In genomic region chr19:18895828-18896341, GRCh38 we compare ENCODE assay signal across 8 cellular contexts. TPM values are rescaled to one million over a fixed set of nuclear protein-coding genes. Genes with fewer than 3 reads are reported as not detected.
DNase-seq lines count a peak whose midpoint lies in the region; ATAC-seq and TF ChIP-seq lines count a peak whose summit lies in the region.

TSS of gene CERS1 (minus strand) at chr19:18896158. CDS start at chr19:18896072, 86 bp downstream.

- no peaks in the 10 kb centered on the region for H3K9me3 ChIP-seq in HCT116 (ENCODE audit: control insufficient read depth in 1 of 2, insufficient read depth in 1 of 2, low read depth in 1 of 2, low read length in 2 of 2)
- H3K9me3 ChIP-seq in iPS-18c (ENCODE audit: control insufficient read depth, insufficient read depth, low read length) = no peaks in the 10 kb centered on the region
- H3K9me3 ChIP-seq in subcutaneous abdominal adipose tissue (ENCODE audit: control insufficient read depth in 5 of 5, low read length in 5 of 5) = peaks cover 0 to 2% (median 0%) of the 10 kb centered on the region in 5 donors

- H3K4me1 Mint-ChIP-seq in activated naive CD8-positive, alpha-beta T cell treated with anti-CD3 and anti-CD28 coated beads, Interleukin-2, amount 50 U/mL, for 24 hours = peaks cover 6% of the 10 kb centered on the region

- TF ChIP-seq CTCF in AG04449 (IDR thresholded peaks at IDR 0.05; ENCODE audit: insufficient read depth, low read length, missing control alignments) = no peak
- no peak for TF ChIP-seq CTCF in HCT116 (IDR thresholded peaks at IDR 0.05 in 2 of 3, conservative IDR thresholded peaks at IDR 0.05 in 1 of 3; ENCODE audit: borderline replicate concordance in 1 of 3, insufficient read depth in 1 of 3, low read depth in 2 of 3, low read length in 2 of 3)

- H3K4me2 ChIP-seq in HCT116 (ENCODE audit: low read length) = peak within 1 kb of the TSS; percentile 74

- H3K36me3 ChIP-seq in HCT116 (ENCODE audit: control insufficient read depth in 1 of 2, insufficient read depth in 2 of 2, low read length in 2 of 2) (peaks cover 0 to 3% of the 10 kb centered on the region in 2 experiments; a peak in 1 of 4 replicates), subcutaneous abdominal adipose tissue (ENCODE audit: control insufficient read depth in 5 of 5, insufficient read depth in 5 of 5, low read length in 5 of 5) (peaks cover 0 to 24% (median 22%) of the 10 kb centered on the region in 5 donors)

- POLR2A ChIA-PET in AG04449 (lab: Yijun Ruan, JAX) (no interaction called here), HCT116 (lab: Charles Lee) (no interaction called here)

- no peaks in the 10 kb centered on the region for H3K9me2 ChIP-seq in HCT116 (ENCODE audit: insufficient read depth)

- H3K79me2 ChIP-seq in HCT116 (ENCODE audit: insufficient read depth, low read length) = no peaks in the 10 kb centered on the region

- H3K9me3 Mint-ChIP-seq in activated naive CD8-positive, alpha-beta T cell treated with anti-CD3 and anti-CD28 coated beads, Interleukin-2, amount 50 U/mL, for 24 hours = no peaks in the 10 kb centered on the region

- H3K9ac ChIP-seq in HCT116 (ENCODE audit: low read length) (peak within 1 kb of the TSS; percentile 50), subcutaneous abdominal adipose tissue (ENCODE audit: low read length in 5 of 5) (no peak within 1 kb of the TSS)

- H4K20me1 ChIP-seq in HCT116 (ENCODE audit: insufficient read depth) = no peaks in the 10 kb centered on the region

- peak within 1 kb of the TSS; percentile 49 for H3K4me3 ChIP-seq in AG04449 (ENCODE audit: low read depth, low read length)
- peak within 1 kb of the TSS; percentile 35 to 56 for H3K4me3 ChIP-seq in HCT116 (replicated peaks in 1 of 2; ENCODE audit: low read depth in 1 of 2, low read length in 2 of 2)
- H3K4me3 ChIP-seq in iPS-18c (ENCODE audit: insufficient read depth, low read depth, low read length) = peak within 1 kb of the TSS; percentile 84
- peak within 1 kb of the TSS in 4 of 5 donors; percentile 26 to 65 (median 41) for H3K4me3 ChIP-seq in subcutaneous abdominal adipose tissue (ENCODE audit: low read depth in 1 of 5, low read length in 5 of 5)

- H3K27ac ChIP-seq in HCT116 (ENCODE audit: low read depth, low read length) = peak within 1 kb of the TSS; percentile 40; the same call in 1 of the 2 replicates
- no peak within 1 kb of the TSS for H3K27ac ChIP-seq in subcutaneous abdominal adipose tissue (ENCODE audit: low read depth, low read length)

- H3K27ac Mint-ChIP-seq in activated naive CD8-positive, alpha-beta T cell treated with anti-CD3 and anti-CD28 coated beads, Interleukin-2, amount 50 U/mL, for 24 hours = no peak within 1 kb of the TSS

- H3K36me3 Mint-ChIP-seq in activated naive CD8-positive, alpha-beta T cell treated with anti-CD3 and anti-CD28 coated beads, Interleukin-2, amount 50 U/mL, for 24 hours (ENCODE audit: low read depth) = no peaks in the 10 kb centered on the region

- RAD21 ChIA-PET in HCT116 (lab: Charles Lee; ENCODE audit: low non-redundant PET in 1 of 2, low total read pairs in 2 of 2, uncharacterized antibody in 2 of 2, unreplicated experiment in 2 of 2) = no interaction called here

- TF ChIP-seq POLR2A in HCT116 (IDR thresholded peaks at IDR 0.05; ENCODE audit: borderline replicate concordance, extremely low read depth, insufficient read depth, insufficient read length) = no peak

- intact Hi-C loops in HCT116 (cut with micrococcal nuclease) = loop anchor here (1.0 kb wide), 1 partner anchor 90 kb away; no protein-coding TSS in a partner anchor

- H3K4me3 Mint-ChIP-seq in activated naive CD8-positive, alpha-beta T cell treated with anti-CD3 and anti-CD28 coated beads, Interleukin-2, amount 50 U/mL, for 24 hours = peak within 1 kb of the TSS; percentile 63

- H3K27me3 ChIP-seq in HCT116 (ENCODE audit: insufficient read depth, low read length) (no peaks in the 10 kb centered on the region), subcutaneous abdominal adipose tissue (ENCODE audit: control insufficient read depth in 5 of 5, insufficient read depth in 4 of 5, low read length in 5 of 5) (peaks cover 9 to 26% (median 20%) of the 10 kb centered on the region in 5 donors)

- H3K4me1 ChIP-seq in HCT116 (ENCODE audit: control insufficient read depth in 1 of 2, insufficient read depth in 2 of 2, low read length in 2 of 2) (peaks cover 0 to 4% of the 10 kb centered on the region in 2 experiments; a peak in 2 of 4 replicates), subcutaneous abdominal adipose tissue (ENCODE audit: control insufficient read depth in 5 of 5, insufficient read depth in 5 of 5, low read length in 5 of 5) (peaks cover 0 to 17% (median 12%) of the 10 kb centered on the region in 5 donors)

- CTCF ChIA-PET in AG04449 (lab: Yijun Ruan, JAX) = interaction anchor here (1.3 to 1.5 kb wide), 3 partner anchors 12 to 48 kb away, joined by 4 to 5 read pairs (median 5); no protein-coding TSS in a partner anchor
- CTCF ChIA-PET in HCT116 (lab: Charles Lee) = no interaction called here

- no peak for TF ChIP-seq RAD21 in HCT116 (IDR thresholded peaks at IDR 0.05; ENCODE audit: low read depth)

- H2AFZ ChIP-seq in HCT116 (ENCODE audit: low read depth, low read length, poor library complexity, severe bottlenecking) = no peak within 1 kb of the TSS

- peaks cover 33% of the 10 kb centered on the region for H3K27me3 Mint-ChIP-seq in activated naive CD8-positive, alpha-beta T cell treated with anti-CD3 and anti-CD28 coated beads, Interleukin-2, amount 50 U/mL, for 24 hours

- no TSS peak for BruUV-seq in HCT116 (replicated peaks; lab: Mats Ljungman, UMichigan)

- ATAC-seq in HCT116 (peak; percentile 19; the same call in 1 of the 2 replicates), GM18517 (IDR thresholded peaks at IDR 0.05; ENCODE audit: unreplicated experiment) (no peak), GM19467 (IDR thresholded peaks at IDR 0.05; ENCODE audit: unreplicated experiment) (no peak)
- no peak for ATAC-seq in activated naive CD8-positive, alpha-beta T cell treated with anti-CD3 and anti-CD28 coated beads, Interleukin-2, amount 50 U/mL, for 24 hours

- DNase-seq in AG04449 (ENCODE audit: low read depth, low spot score) (no peak), HCT116 (ENCODE audit: low read depth, low spot score) (no peak)
- no peak for DNase-seq in activated naive CD8-positive, alpha-beta T cell treated with anti-CD3 and anti-CD28 coated beads, Interleukin-2, amount 50 U/mL, for 24 hours
- no peak for DNase-seq in stimulated activated CD4-positive, alpha-beta T cell treated with anti-CD3 and anti-CD28 coated beads, Interleukin-4, amount 100 ng/mL, for 1 hour

TF ChIP-seq in HCT116, 20 proteins besides CTCF, POLR2A, EP300 and RAD21 (continues in another document):
- TF ChIP-seq EZH2phosphoT487 (IDR thresholded peaks at IDR 0.05; ENCODE audit: borderline replicate concordance) (no peak), SRF (IDR thresholded peaks at IDR 0.05; ENCODE audit: low read depth) (no peak), POLR2AphosphoS5 (IDR thresholded peaks at IDR 0.05; ENCODE audit: low read depth, low read length) (no peak), ZBTB33 (IDR thresholded peaks at IDR 0.05; ENCODE audit: extremely low read depth, insufficient replicate concordance, low read length) (no peak), ATF3 (IDR thresholded peaks at IDR 0.05) (no peak), CEBPB (IDR thresholded peaks at IDR 0.05; ENCODE audit: low read depth) (no peak), SP1 (IDR thresholded peaks at IDR 0.05; ENCODE audit: low read depth) (no peak), MAX (IDR thresholded peaks at IDR 0.05) (no peak), JUND (IDR thresholded peaks at IDR 0.05) (no peak), YY1 (IDR thresholded peaks at IDR 0.05; ENCODE audit: extremely low read depth, insufficient replicate concordance, low read depth, low read length) (no peak)

RNA-seq across cellular contexts. Expression of gene CERS1, which starts in this region (rescaled TPM):
- total RNA-seq in HCT116 (2021; ENCODE audit: unreplicated experiment) = 0.96 TPM
- polyA plus RNA-seq in HCT116 (2012) = 0.55 and 0.76 TPM in 2 replicates

Comparison
In these comparisons a context has a peak if more than half of its experiments do, and no peak if none do; other contexts are left out.
1. Peak in ATAC-seq, H3K4me3 ChIP-seq, H3K27ac ChIP-seq, H3K9ac ChIP-seq and H3K4me2 ChIP-seq in HCT116; RNA of the gene not detected or under 1 TPM.